23 cellular contexts compared by ENCODE assay signal in the genomic region with DNA sequence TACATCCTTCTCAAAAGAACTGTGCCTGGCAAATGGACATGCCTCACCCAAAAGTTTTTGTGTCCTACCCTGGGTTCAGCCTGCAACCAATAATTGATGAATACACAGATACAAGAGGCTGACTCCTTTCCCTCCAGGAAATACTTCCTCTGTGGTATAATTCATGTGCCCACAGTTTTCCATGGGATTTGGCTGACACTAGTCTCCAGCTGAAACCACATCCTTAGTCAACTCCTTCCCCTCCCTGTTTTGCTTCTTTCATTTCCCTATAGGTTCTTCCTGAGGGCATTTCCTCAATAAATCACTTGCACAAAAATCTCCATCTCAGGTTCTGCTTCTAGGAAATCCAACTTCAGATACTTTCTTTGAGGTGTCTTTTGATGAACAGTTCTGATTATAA.
"Had no signal": no experiment of that assay in that cellular context is flagged by ENCODE, and none has a peak within 500 bp of the region (broad histone marks: within the 10 kb centered on the region; RNA-seq: fewer than 3 reads in every experiment).

No MANE protein-coding gene starts in this region.

- H3K4me3 Mint-ChIP-seq: activated CD4-positive, alpha-beta memory T cell treated with anti-CD3 and anti-CD28 coated beads for 36 hours; activated naive CD8-positive, alpha-beta T cell; activated T-cell treated with anti-CD3 and anti-CD28 coated beads, Interleukin-2, amount 50 U/mL, for 4 hours; brain; endodermal cell; memory B cell; nephron; type B pancreatic cell had no signal

- H3K36me3 ChIP-seq: esophagus squamous epithelium, gastroesophageal sphincter, right lobe of liver, suprapubic skin had no signal

- DNase-seq: activated CD4-positive, alpha-beta memory T cell treated with anti-CD3 and anti-CD28 coated beads for 36 hours; activated gamma-delta T cell; activated T-cell treated with anti-CD3 and anti-CD28 coated beads, Interleukin-2, amount 50 U/mL, for 4 hours; amygdala; endodermal cell; esophagus squamous epithelium; hypothalamus; occipital lobe; right lobe of liver; stimulated activated CD4-positive, alpha-beta T cell treated with anti-CD3 and anti-CD28 coated beads, Interleukin-12 subunit alpha, Interleukin-12 subunit beta, amount 100 ng/mL, for 4 hours; stimulated activated CD4-positive, alpha-beta T cell treated with anti-CD3 and anti-CD28 coated beads, Interleukin-2, amount 100 ng/mL, for 48 hours; stimulated activated naive CD8-positive, alpha-beta T cell treated with anti-CD3 and anti-CD28 coated beads, Interleukin-15, Interleukin-2, amounts not matched to agents 100 U/mL and 50 U/mL, for 24 hours; T1000 had no signal

- H3K36me3 Mint-ChIP-seq: activated CD4-positive, alpha-beta memory T cell treated with anti-CD3 and anti-CD28 coated beads for 36 hours; activated naive CD8-positive, alpha-beta T cell; brain; memory B cell; type B pancreatic cell had no signal

- H3K27ac Mint-ChIP-seq: activated CD4-positive, alpha-beta memory T cell treated with anti-CD3 and anti-CD28 coated beads for 36 hours; activated naive CD8-positive, alpha-beta T cell; brain; endodermal cell; memory B cell; nephron; progenitor cell of endocrine pancreas; type B pancreatic cell had no signal

- H3K27ac ChIP-seq: esophagus squamous epithelium, gastroesophageal sphincter, right lobe of liver, suprapubic skin, VCaP had no signal

- H3K4me3 ChIP-seq: esophagus squamous epithelium, gastroesophageal sphincter, right lobe of liver, suprapubic skin had no signal

- H3K27me3 ChIP-seq: esophagus squamous epithelium, gastroesophageal sphincter, right lobe of liver, suprapubic skin had no signal

- H3K27me3 Mint-ChIP-seq: activated CD4-positive, alpha-beta memory T cell treated with anti-CD3 and anti-CD28 coated beads for 36 hours; activated naive CD8-positive, alpha-beta T cell; brain; memory B cell; progenitor cell of endocrine pancreas had no signal

- H3K9me3 ChIP-seq: esophagus squamous epithelium, gastroesophageal sphincter, right lobe of liver, suprapubic skin had no signal

- ATAC-seq: activated T-cell treated with anti-CD3 and anti-CD28 coated beads, Interleukin-2, amount 50 U/mL, for 4 hours; gastroesophageal sphincter; left lobe of liver; right lobe of liver; stimulated activated naive CD8-positive, alpha-beta T cell treated with anti-CD3 and anti-CD28 coated beads, Interleukin-15, Interleukin-2, amounts not matched to agents 100 U/mL and 50 U/mL, for 24 hours had no signal

- H3K4me1 Mint-ChIP-seq: brain, endodermal cell, memory B cell, nephron had no signal

- H3K4me1 ChIP-seq: esophagus squamous epithelium, gastroesophageal sphincter, right lobe of liver, suprapubic skin had no signal

- H3K9me3 Mint-ChIP-seq: activated CD4-positive, alpha-beta memory T cell treated with anti-CD3 and anti-CD28 coated beads for 36 hours; activated T-cell treated with anti-CD3 and anti-CD28 coated beads, Interleukin-2, amount 50 U/mL, for 4 hours; endodermal cell; type B pancreatic cell had no signal
